18 cellular contexts compared by ENCODE assay signal in genomic region chr6:135992739-135993138, GRCh38.
"Had no signal": no experiment of that assay in that cellular context is flagged by ENCODE, and none has a peak within 500 bp of the region (broad histone marks: within the 10 kb centered on the region; RNA-seq: fewer than 3 reads in every experiment).

No MANE protein-coding gene starts in this region.

- H3K27ac Mint-ChIP-seq: naive thymus-derived CD4-positive, alpha-beta T cell; nephron; neural progenitor cell; stimulated activated naive B cell treated with anti-CD40 and anti-IgM and Interleukin-4, amounts not matched to agents 10 μg/mL and 1 μg/mL and 100 μg/mL, for 72 hours; stimulated activated naive CD8-positive, alpha-beta T cell treated with anti-CD3 and anti-CD28 coated beads, Interleukin-15, Interleukin-2, amounts not matched to agents 100 ng/mL and 50 ng/mL, for 24 hours had no signal

- H3K4me1 ChIP-seq: neural progenitor cell, prostate gland, sigmoid colon, spleen, upper lobe of left lung had no signal

- ATAC-seq: naive thymus-derived CD4-positive, alpha-beta T cell; right cardiac atrium had no signal

- DNase-seq: dorsolateral prefrontal cortex; effector CD4-positive, alpha-beta T cell; mesendoderm; midbrain; naive thymus-derived CD4-positive, alpha-beta T cell; nucleus accumbens; right cardiac atrium; sigmoid colon; spleen; stimulated activated naive B cell treated with anti-CD40 and anti-IgM and Interleukin-4, amounts not matched to agents 10 μg/mL and 1 μg/mL and 100 μg/mL, for 72 hours; upper lobe of left lung; uterus had no signal

- H3K36me3 ChIP-seq: neural progenitor cell, prostate gland, sigmoid colon, spleen, thoracic aorta, tibial nerve, upper lobe of left lung, uterus had no signal

- H3K27ac ChIP-seq: dorsolateral prefrontal cortex, neural progenitor cell, prostate gland, sigmoid colon, spleen, thoracic aorta, tibial nerve, upper lobe of left lung, uterus had no signal

- H3K9me3 ChIP-seq: prostate gland, sigmoid colon, spleen, thoracic aorta, tibial nerve, upper lobe of left lung, uterus had no signal

- H3K4me3 Mint-ChIP-seq: naive thymus-derived CD4-positive, alpha-beta T cell; nephron; neural progenitor cell; stimulated activated naive B cell treated with anti-CD40 and anti-IgM and Interleukin-4, amounts not matched to agents 10 μg/mL and 1 μg/mL and 100 μg/mL, for 72 hours; stimulated activated naive CD8-positive, alpha-beta T cell treated with anti-CD3 and anti-CD28 coated beads, Interleukin-15, Interleukin-2, amounts not matched to agents 100 ng/mL and 50 ng/mL, for 24 hours had no signal

- H3K36me3 Mint-ChIP-seq: neural progenitor cell had no signal

- H3K27me3 ChIP-seq: dorsolateral prefrontal cortex, neural progenitor cell, sigmoid colon, spleen, tibial nerve, upper lobe of left lung, uterus had no signal

- H3K9ac ChIP-seq: neural progenitor cell had no signal

- H3K9me3 Mint-ChIP-seq: nephron; neural progenitor cell; stimulated activated naive B cell treated with anti-CD40 and anti-IgM and Interleukin-4, amounts not matched to agents 10 μg/mL and 1 μg/mL and 100 μg/mL, for 72 hours; stimulated activated naive CD8-positive, alpha-beta T cell treated with anti-CD3 and anti-CD28 coated beads, Interleukin-15, Interleukin-2, amounts not matched to agents 100 ng/mL and 50 ng/mL, for 24 hours had no signal

- H3K4me1 Mint-ChIP-seq: naive thymus-derived CD4-positive, alpha-beta T cell; nephron; neural progenitor cell had no signal

- H3K4me3 ChIP-seq: dorsolateral prefrontal cortex, neural progenitor cell, prostate gland, sigmoid colon, spleen, thoracic aorta, tibial nerve, upper lobe of left lung, uterus had no signal

- H3K27me3 Mint-ChIP-seq: stimulated activated naive B cell treated with anti-CD40 and anti-IgM and Interleukin-4, amounts not matched to agents 10 μg/mL and 1 μg/mL and 100 μg/mL, for 72 hours had no signal

- H2AFZ ChIP-seq: neural progenitor cell had no signal

- H3K4me2 ChIP-seq: neural progenitor cell had no signal
